ENCODE assay signal across 1 cellular context in the genomic region with DNA sequence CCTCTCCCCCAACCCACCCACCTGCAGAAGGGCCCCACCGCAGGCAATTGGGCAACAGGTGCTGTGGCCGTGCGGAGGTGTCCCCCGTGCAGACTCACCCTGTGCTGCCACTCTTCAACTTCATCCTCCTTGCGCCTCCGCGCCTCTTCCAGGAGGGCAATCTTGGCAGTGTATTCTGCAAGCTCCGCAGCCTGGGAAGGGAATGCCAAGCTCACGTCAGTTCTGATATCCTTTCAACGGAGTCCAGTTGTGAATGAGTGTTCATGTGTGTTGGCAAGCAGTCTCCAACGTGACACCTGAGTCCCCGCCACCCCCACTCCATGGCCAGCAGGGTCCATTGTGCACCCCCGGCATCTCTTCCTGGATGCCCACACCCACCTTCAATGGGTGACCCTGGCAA.
TF ChIP-seq lines count a peak whose summit lies in the region.

No MANE protein-coding gene starts in this region.

TF ChIP-seq in WTC11, 78 proteins besides CTCF, POLR2A, EP300 and RAD21 (continued from another document):
- TF ChIP-seq, protein P1, sequence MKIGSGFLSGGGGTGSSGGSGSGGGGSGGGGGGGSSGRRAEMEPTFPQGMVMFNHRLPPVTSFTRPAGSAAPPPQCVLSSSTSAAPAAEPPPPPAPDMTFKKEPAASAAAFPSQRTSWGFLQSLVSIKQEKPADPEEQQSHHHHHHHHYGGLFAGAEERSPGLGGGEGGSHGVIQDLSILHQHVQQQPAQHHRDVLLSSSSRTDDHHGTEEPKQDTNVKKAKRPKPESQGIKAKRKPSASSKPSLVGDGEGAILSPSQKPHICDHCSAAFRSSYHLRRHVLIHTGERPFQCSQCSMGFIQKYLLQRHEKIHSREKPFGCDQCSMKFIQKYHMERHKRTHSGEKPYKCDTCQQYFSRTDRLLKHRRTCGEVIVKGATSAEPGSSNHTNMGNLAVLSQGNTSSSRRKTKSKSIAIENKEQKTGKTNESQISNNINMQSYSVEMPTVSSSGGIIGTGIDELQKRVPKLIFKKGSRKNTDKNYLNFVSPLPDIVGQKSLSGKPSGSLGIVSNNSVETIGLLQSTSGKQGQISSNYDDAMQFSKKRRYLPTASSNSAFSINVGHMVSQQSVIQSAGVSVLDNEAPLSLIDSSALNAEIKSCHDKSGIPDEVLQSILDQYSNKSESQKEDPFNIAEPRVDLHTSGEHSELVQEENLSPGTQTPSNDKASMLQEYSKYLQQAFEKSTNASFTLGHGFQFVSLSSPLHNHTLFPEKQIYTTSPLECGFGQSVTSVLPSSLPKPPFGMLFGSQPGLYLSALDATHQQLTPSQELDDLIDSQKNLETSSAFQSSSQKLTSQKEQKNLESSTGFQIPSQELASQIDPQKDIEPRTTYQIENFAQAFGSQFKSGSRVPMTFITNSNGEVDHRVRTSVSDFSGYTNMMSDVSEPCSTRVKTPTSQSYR (CRISPR knock-in tag; IDR thresholded peaks at IDR 0.05), result no peak
- TF ChIP-seq NR3C1 (CRISPR knock-in tag; conservative IDR thresholded peaks at IDR 0.05; ENCODE audit: low read depth) (no peak), TEAD4 (CRISPR knock-in tag; IDR thresholded peaks at IDR 0.05) (no peak), ZNF423 (CRISPR knock-in tag; IDR thresholded peaks at IDR 0.05) (no peak), CREM (CRISPR knock-in tag; IDR thresholded peaks at IDR 0.05) (no peak), GRHL2 (CRISPR knock-in tag; IDR thresholded peaks at IDR 0.05; ENCODE audit: insufficient replicate concordance, severe bottlenecking) (no peak), NFYB (CRISPR knock-in tag; conservative IDR thresholded peaks at IDR 0.05; ENCODE audit: low read depth) (no peak)
- TF ChIP-seq, protein P2, sequence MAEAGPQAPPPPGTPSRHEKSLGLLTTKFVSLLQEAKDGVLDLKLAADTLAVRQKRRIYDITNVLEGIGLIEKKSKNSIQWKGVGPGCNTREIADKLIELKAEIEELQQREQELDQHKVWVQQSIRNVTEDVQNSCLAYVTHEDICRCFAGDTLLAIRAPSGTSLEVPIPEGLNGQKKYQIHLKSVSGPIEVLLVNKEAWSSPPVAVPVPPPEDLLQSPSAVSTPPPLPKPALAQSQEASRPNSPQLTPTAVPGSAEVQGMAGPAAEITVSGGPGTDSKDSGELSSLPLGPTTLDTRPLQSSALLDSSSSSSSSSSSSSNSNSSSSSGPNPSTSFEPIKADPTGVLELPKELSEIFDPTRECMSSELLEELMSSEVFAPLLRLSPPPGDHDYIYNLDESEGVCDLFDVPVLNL (CRISPR knock-in tag; IDR thresholded peaks at IDR 0.05; ENCODE audit: borderline replicate concordance, low read depth), result no peak
- TF ChIP-seq, protein P3, sequence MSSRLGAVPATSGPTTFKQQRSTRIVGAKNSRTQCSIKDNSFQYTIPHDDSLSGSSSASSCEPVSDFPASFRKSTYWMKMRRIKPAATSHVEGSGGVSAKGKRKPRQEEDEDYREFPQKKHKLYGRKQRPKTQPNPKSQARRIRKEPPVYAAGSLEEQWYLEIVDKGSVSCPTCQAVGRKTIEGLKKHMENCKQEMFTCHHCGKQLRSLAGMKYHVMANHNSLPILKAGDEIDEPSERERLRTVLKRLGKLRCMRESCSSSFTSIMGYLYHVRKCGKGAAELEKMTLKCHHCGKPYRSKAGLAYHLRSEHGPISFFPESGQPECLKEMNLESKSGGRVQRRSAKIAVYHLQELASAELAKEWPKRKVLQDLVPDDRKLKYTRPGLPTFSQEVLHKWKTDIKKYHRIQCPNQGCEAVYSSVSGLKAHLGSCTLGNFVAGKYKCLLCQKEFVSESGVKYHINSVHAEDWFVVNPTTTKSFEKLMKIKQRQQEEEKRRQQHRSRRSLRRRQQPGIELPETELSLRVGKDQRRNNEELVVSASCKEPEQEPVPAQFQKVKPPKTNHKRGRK (CRISPR knock-in tag; IDR thresholded peaks at IDR 0.05; ENCODE audit: borderline replicate concordance), result no peak
- TF ChIP-seq, protein P4, sequence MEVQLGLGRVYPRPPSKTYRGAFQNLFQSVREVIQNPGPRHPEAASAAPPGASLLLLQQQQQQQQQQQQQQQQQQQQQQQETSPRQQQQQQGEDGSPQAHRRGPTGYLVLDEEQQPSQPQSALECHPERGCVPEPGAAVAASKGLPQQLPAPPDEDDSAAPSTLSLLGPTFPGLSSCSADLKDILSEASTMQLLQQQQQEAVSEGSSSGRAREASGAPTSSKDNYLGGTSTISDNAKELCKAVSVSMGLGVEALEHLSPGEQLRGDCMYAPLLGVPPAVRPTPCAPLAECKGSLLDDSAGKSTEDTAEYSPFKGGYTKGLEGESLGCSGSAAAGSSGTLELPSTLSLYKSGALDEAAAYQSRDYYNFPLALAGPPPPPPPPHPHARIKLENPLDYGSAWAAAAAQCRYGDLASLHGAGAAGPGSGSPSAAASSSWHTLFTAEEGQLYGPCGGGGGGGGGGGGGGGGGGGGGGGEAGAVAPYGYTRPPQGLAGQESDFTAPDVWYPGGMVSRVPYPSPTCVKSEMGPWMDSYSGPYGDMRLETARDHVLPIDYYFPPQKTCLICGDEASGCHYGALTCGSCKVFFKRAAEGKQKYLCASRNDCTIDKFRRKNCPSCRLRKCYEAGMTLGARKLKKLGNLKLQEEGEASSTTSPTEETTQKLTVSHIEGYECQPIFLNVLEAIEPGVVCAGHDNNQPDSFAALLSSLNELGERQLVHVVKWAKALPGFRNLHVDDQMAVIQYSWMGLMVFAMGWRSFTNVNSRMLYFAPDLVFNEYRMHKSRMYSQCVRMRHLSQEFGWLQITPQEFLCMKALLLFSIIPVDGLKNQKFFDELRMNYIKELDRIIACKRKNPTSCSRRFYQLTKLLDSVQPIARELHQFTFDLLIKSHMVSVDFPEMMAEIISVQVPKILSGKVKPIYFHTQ (CRISPR knock-in tag; IDR thresholded peaks at IDR 0.05), result no peak
- TF ChIP-seq, protein P5, sequence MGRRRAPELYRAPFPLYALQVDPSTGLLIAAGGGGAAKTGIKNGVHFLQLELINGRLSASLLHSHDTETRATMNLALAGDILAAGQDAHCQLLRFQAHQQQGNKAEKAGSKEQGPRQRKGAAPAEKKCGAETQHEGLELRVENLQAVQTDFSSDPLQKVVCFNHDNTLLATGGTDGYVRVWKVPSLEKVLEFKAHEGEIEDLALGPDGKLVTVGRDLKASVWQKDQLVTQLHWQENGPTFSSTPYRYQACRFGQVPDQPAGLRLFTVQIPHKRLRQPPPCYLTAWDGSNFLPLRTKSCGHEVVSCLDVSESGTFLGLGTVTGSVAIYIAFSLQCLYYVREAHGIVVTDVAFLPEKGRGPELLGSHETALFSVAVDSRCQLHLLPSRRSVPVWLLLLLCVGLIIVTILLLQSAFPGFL (CRISPR knock-in tag; IDR thresholded peaks at IDR 0.05; ENCODE audit: borderline replicate concordance), result no peak
